Comparison of ENCODE assay signal across 13 cellular contexts in the genomic region with DNA sequence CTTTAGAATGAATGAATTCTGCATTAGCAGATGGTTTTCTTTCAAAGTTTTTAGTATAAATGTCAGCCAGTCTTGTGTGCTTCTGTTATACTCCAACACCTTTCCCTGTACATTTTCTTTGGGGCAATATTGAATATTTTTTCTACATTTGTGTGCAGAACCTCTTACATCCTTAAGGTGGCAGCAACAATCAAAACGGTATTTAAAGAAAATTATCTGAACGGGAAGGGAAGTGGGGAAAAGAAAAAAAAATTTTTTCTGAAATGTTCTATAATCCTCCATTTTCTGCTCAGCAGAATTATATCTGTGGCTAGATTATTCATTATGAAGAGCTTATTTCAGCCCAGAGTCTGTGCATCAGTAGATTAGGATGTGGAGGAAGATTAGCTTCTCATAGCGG.
DNase-seq lines count a peak whose midpoint lies in the region; ATAC-seq and TF ChIP-seq lines count a peak whose summit lies in the region.
"Had no signal": no experiment of that assay in that cellular context is flagged by ENCODE, and none has a peak within 500 bp of the region (broad histone marks: within the 10 kb centered on the region; RNA-seq: fewer than 3 reads in every experiment).

No MANE protein-coding gene starts in this region.

- no peaks in the 10 kb centered on the region for H3K4me1 Mint-ChIP-seq in stimulated activated naive CD8-positive, alpha-beta T cell treated with anti-CD3 and anti-CD28 coated beads, Interleukin-15, amount 100 ng/mL, for 72 hours
- H3K4me1 Mint-ChIP-seq: activated B cell treated with CpG ODN at 0.5 μM for 24 hours had no signal

- H3K27me3 Mint-ChIP-seq in stimulated activated naive CD8-positive, alpha-beta T cell treated with anti-CD3 and anti-CD28 coated beads, Interleukin-15, amount 100 ng/mL, for 72 hours = no peaks in the 10 kb centered on the region
- H3K27me3 Mint-ChIP-seq: activated B cell treated with CpG ODN at 0.5 μM for 24 hours had no signal

- no peak overlapping the region for H3K27ac ChIP-seq in C4-2B
- H3K27ac ChIP-seq: brain microvascular endothelial cell, transverse colon had no signal

- no peak overlapping the region for H3K4me3 Mint-ChIP-seq in stimulated activated naive CD8-positive, alpha-beta T cell treated with anti-CD3 and anti-CD28 coated beads, Interleukin-15, amount 100 ng/mL, for 72 hours
- H3K4me3 Mint-ChIP-seq: activated B cell treated with CpG ODN at 0.5 μM for 24 hours had no signal

- DNase-seq in H4 (ENCODE audit: low spot score) (peak; percentile 30), SKM-1 (lab: John Stamatoyannopoulos, UW; ENCODE audit: unreplicated experiment) (peak; percentile 12), iris pigment epithelial cell (ENCODE audit: low read depth) (peak; percentile 5), NCI-H774 (lab: John Stamatoyannopoulos, UW) (no peak), NCI-H1105 (lab: John Stamatoyannopoulos, UW) (no peak)
- DNase-seq in stimulated activated naive CD8-positive, alpha-beta T cell treated with anti-CD3 and anti-CD28 coated beads, Interleukin-15, amount 100 ng/mL, for 72 hours = no peak
- DNase-seq: activated B cell treated with CpG ODN at 0.5 μM for 24 hours, brain microvascular endothelial cell, left colon, NCI-H1436 treated with DMSO at 0.1 percent for 48 hours, transverse colon had no signal

- peak; percentile 74 for TF ChIP-seq CTCF in C4-2B (conservative IDR thresholded peaks at IDR 0.05)

- no peaks in the 10 kb centered on the region for H3K9me3 Mint-ChIP-seq in stimulated activated naive CD8-positive, alpha-beta T cell treated with anti-CD3 and anti-CD28 coated beads, Interleukin-15, amount 100 ng/mL, for 72 hours
- H3K9me3 Mint-ChIP-seq: activated B cell treated with CpG ODN at 0.5 μM for 24 hours had no signal

- no peak for ATAC-seq in GM19452 (IDR thresholded peaks at IDR 0.05; ENCODE audit: unreplicated experiment)
- ATAC-seq in stimulated activated naive CD8-positive, alpha-beta T cell treated with anti-CD3 and anti-CD28 coated beads, Interleukin-15, amount 100 ng/mL, for 72 hours = no peak
- ATAC-seq: left colon had no signal

- no peak overlapping the region for H3K27ac Mint-ChIP-seq in stimulated activated naive CD8-positive, alpha-beta T cell treated with anti-CD3 and anti-CD28 coated beads, Interleukin-15, amount 100 ng/mL, for 72 hours
- H3K27ac Mint-ChIP-seq: activated B cell treated with CpG ODN at 0.5 μM for 24 hours had no signal

Comparison
In these comparisons a context has a peak if more than half of its experiments do, and no peak if none do; other contexts are left out.
1. DNase-seq: peak in H4 (single experiment), SKM-1 (single experiment) and iris pigment epithelial cell (single experiment); none in NCI-H774 (single experiment), NCI-H1105 (single experiment) and stimulated activated naive CD8-positive, alpha-beta T cell treated with anti-CD3 and anti-CD28 coated beads, Interleukin-15, amount 100 ng/mL, for 72 hours (0 of 2).